Comparison of ENCODE assay signal across 8 cellular contexts in genomic region chr10:103855424-103855823, GRCh38. TPM values are rescaled to one million over a fixed set of nuclear protein-coding genes. Genes with fewer than 3 reads are reported as not detected.
DNase-seq lines count a peak whose midpoint lies in the region; ATAC-seq and TF ChIP-seq lines count a peak whose summit lies in the region.

SH3PXD2A (minus strand) TSS chr10:103855576; CDS start chr10:103855266, 310 bp downstream.

- intact Hi-C loops in activated CD4-positive, alpha-beta T cell treated with anti-CD3 and anti-CD28 coated beads for 36 hours (cut with DNase I, micrococcal nuclease), result no loop called here
- intact Hi-C loops in T-helper 2 cell treated with Interferon-gamma antibody and Interleukin-4, amounts not matched to agents 100 ng/mL and 5 ng/mL, for 36 hours (cut with micrococcal nuclease), result loop anchor here (5.0 kb wide), 1 partner anchor 53 kb away; no protein-coding TSS in a partner anchor

- H3K9ac ChIP-seq in duodenal mucosa (ENCODE audit: low read depth in 1 of 2, low read length in 2 of 2), result peak within 1 kb of the TSS; percentile 8 to 67

- H3K27me3 Mint-ChIP-seq in activated CD4-positive, alpha-beta T cell treated with anti-CD3 and anti-CD28 coated beads for 36 hours, result peaks cover 31% of the 10 kb centered on the region

- peak; percentile 57 for ATAC-seq in activated CD4-positive, alpha-beta T cell treated with anti-CD3 and anti-CD28 coated beads for 36 hours
- ATAC-seq in thoracic aorta (ENCODE audit: insufficient number of reproducible peaks, low FRiP score, low read depth) (no peak), HG03469 (IDR thresholded peaks at IDR 0.05; ENCODE audit: unreplicated experiment) (no peak)

- peak within 1 kb of the TSS; percentile 24 for H3K27ac Mint-ChIP-seq in activated CD4-positive, alpha-beta T cell treated with anti-CD3 and anti-CD28 coated beads for 36 hours

- H3K9me3 ChIP-seq in duodenal mucosa (ENCODE audit: control insufficient read depth in 1 of 2, low read length in 2 of 2), result no peaks in the 10 kb centered on the region
- H3K9me3 ChIP-seq in thoracic aorta, result no peaks in the 10 kb centered on the region

- H3K4me1 ChIP-seq in duodenal mucosa (ENCODE audit: control insufficient read depth in 1 of 2, insufficient read depth in 2 of 2, low read length in 2 of 2), result peaks cover 46 to 54% of the 10 kb centered on the region in 2 donors
- H3K4me1 ChIP-seq in thoracic aorta (ENCODE audit: control insufficient read depth in 1 of 2, low read depth in 2 of 2), result peaks cover 13 to 51% of the 10 kb centered on the region in 2 donors

- CTCF ChIA-PET in activated CD4-positive, alpha-beta T cell treated with anti-CD3 and anti-CD28 coated beads for 36 hours (lab: Charles Lee), result interaction anchor here (0.6 to 4.2 kb wide), 7 partner anchors 41 to 406 kb away, joined by 3 to 35 read pairs (median 4); no protein-coding TSS in a partner anchor

- DNase-seq in activated CD4-positive, alpha-beta T cell treated with anti-CD3 and anti-CD28 coated beads for 36 hours, result peak; percentile 49
- no peak for DNase-seq in activated CD4-positive, alpha-beta T cell treated with anti-CD3 and anti-CD28 coated beads for 1 hour
- peak; percentile 36 to 55 for DNase-seq in lung microvascular endothelial cell (ENCODE audit: low read depth in 2 of 2)
- DNase-seq in thoracic aorta (ENCODE audit: low spot score), result no peak
- DNase-seq in activated gamma-delta T cell (lab: John Stamatoyannopoulos, UW), result no peak

- H3K36me3 ChIP-seq in duodenal mucosa (ENCODE audit: control insufficient read depth in 1 of 2, insufficient read depth in 2 of 2, low read length in 2 of 2) (no peaks in the 10 kb centered on the region), thoracic aorta (no peaks in the 10 kb centered on the region)

- H3K27ac ChIP-seq in duodenal mucosa (ENCODE audit: low read depth, low read length) (no peak within 1 kb of the TSS), thoracic aorta (no peak within 1 kb of the TSS)

- H3K4me3 ChIP-seq in duodenal mucosa (ENCODE audit: low read depth in 1 of 2, low read length in 2 of 2) (peak within 1 kb of the TSS; percentile 64 to 69), thoracic aorta (peak within 1 kb of the TSS; percentile 81)

- H3K27me3 ChIP-seq in duodenal mucosa (ENCODE audit: control insufficient read depth in 1 of 2, insufficient read depth in 2 of 2, low read length in 2 of 2) (peaks cover 0 to 4% of the 10 kb centered on the region in 2 donors), thoracic aorta (replicated peaks; ENCODE audit: insufficient read depth) (no peaks in the 10 kb centered on the region)

- H3K4me3 Mint-ChIP-seq in activated CD4-positive, alpha-beta T cell treated with anti-CD3 and anti-CD28 coated beads for 36 hours, result peak within 1 kb of the TSS; percentile 59

- no peaks in the 10 kb centered on the region for H3K9me3 Mint-ChIP-seq in activated CD4-positive, alpha-beta T cell treated with anti-CD3 and anti-CD28 coated beads for 36 hours (ENCODE audit: low read depth)

- H3K4me1 Mint-ChIP-seq in activated CD4-positive, alpha-beta T cell treated with anti-CD3 and anti-CD28 coated beads for 36 hours, result peaks cover 10% of the 10 kb centered on the region

- POLR2A ChIA-PET in activated CD4-positive, alpha-beta T cell treated with anti-CD3 and anti-CD28 coated beads for 36 hours (lab: Charles Lee), result no interaction called here

- no peak for TF ChIP-seq CTCF in thoracic aorta (IDR thresholded peaks at IDR 0.05)

- no peaks in the 10 kb centered on the region for H3K36me3 Mint-ChIP-seq in activated CD4-positive, alpha-beta T cell treated with anti-CD3 and anti-CD28 coated beads for 36 hours (ENCODE audit: low read depth)

RNA-seq across cellular contexts. Expression of gene SH3PXD2A, which starts in this region (rescaled TPM):
- 1 to 10 TPM; 6.7 to 7.7 TPM for total RNA-seq in activated CD4-positive, alpha-beta T cell treated with anti-CD3 and anti-CD28 coated beads for 36 hours
- total RNA-seq in T-helper 2 cell treated with Interferon-gamma antibody and Interleukin-4, amounts not matched to agents 100 ng/mL and 5 ng/mL, for 36 hours, result 11.1 and 11.9 TPM in 2 replicates
- total RNA-seq in lung microvascular endothelial cell, result 0.99 and 2.0 TPM in 2 replicates
- 10 to 100 TPM; 28.3 to 51.5 TPM for total RNA-seq in thoracic aorta

Comparison
In these comparisons a context has a peak if more than half of its experiments do, and no peak if none do; other contexts are left out.
1. DNase-seq: peak in activated CD4-positive, alpha-beta T cell treated with anti-CD3 and anti-CD28 coated beads for 36 hours (single experiment) and lung microvascular endothelial cell (2 of 2); none in activated CD4-positive, alpha-beta T cell treated with anti-CD3 and anti-CD28 coated beads for 1 hour (single experiment), thoracic aorta (single experiment) and activated gamma-delta T cell (single experiment).